ENCODE assay signal across 1 cellular context in the genomic region with DNA sequence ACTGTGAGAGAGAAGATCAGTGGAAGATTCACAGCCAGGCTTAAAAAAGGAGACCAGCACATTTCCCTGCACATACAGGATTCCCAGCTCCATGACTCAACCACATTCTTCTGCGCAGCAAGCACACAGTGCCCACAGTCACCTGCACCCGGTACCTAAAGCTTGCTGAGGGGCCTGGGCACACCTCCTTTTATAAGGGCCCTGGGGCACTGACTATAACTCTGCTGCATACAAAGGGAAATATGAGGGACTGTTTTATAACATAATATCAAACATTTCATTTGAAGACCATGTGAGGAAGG.
TF ChIP-seq lines count a peak whose summit lies in the region.

No MANE protein-coding gene starts in this region.

TF ChIP-seq in GM23338, 12 proteins besides CTCF, POLR2A, EP300 and RAD21 (continued from another document):
- TF ChIP-seq, protein P1, sequence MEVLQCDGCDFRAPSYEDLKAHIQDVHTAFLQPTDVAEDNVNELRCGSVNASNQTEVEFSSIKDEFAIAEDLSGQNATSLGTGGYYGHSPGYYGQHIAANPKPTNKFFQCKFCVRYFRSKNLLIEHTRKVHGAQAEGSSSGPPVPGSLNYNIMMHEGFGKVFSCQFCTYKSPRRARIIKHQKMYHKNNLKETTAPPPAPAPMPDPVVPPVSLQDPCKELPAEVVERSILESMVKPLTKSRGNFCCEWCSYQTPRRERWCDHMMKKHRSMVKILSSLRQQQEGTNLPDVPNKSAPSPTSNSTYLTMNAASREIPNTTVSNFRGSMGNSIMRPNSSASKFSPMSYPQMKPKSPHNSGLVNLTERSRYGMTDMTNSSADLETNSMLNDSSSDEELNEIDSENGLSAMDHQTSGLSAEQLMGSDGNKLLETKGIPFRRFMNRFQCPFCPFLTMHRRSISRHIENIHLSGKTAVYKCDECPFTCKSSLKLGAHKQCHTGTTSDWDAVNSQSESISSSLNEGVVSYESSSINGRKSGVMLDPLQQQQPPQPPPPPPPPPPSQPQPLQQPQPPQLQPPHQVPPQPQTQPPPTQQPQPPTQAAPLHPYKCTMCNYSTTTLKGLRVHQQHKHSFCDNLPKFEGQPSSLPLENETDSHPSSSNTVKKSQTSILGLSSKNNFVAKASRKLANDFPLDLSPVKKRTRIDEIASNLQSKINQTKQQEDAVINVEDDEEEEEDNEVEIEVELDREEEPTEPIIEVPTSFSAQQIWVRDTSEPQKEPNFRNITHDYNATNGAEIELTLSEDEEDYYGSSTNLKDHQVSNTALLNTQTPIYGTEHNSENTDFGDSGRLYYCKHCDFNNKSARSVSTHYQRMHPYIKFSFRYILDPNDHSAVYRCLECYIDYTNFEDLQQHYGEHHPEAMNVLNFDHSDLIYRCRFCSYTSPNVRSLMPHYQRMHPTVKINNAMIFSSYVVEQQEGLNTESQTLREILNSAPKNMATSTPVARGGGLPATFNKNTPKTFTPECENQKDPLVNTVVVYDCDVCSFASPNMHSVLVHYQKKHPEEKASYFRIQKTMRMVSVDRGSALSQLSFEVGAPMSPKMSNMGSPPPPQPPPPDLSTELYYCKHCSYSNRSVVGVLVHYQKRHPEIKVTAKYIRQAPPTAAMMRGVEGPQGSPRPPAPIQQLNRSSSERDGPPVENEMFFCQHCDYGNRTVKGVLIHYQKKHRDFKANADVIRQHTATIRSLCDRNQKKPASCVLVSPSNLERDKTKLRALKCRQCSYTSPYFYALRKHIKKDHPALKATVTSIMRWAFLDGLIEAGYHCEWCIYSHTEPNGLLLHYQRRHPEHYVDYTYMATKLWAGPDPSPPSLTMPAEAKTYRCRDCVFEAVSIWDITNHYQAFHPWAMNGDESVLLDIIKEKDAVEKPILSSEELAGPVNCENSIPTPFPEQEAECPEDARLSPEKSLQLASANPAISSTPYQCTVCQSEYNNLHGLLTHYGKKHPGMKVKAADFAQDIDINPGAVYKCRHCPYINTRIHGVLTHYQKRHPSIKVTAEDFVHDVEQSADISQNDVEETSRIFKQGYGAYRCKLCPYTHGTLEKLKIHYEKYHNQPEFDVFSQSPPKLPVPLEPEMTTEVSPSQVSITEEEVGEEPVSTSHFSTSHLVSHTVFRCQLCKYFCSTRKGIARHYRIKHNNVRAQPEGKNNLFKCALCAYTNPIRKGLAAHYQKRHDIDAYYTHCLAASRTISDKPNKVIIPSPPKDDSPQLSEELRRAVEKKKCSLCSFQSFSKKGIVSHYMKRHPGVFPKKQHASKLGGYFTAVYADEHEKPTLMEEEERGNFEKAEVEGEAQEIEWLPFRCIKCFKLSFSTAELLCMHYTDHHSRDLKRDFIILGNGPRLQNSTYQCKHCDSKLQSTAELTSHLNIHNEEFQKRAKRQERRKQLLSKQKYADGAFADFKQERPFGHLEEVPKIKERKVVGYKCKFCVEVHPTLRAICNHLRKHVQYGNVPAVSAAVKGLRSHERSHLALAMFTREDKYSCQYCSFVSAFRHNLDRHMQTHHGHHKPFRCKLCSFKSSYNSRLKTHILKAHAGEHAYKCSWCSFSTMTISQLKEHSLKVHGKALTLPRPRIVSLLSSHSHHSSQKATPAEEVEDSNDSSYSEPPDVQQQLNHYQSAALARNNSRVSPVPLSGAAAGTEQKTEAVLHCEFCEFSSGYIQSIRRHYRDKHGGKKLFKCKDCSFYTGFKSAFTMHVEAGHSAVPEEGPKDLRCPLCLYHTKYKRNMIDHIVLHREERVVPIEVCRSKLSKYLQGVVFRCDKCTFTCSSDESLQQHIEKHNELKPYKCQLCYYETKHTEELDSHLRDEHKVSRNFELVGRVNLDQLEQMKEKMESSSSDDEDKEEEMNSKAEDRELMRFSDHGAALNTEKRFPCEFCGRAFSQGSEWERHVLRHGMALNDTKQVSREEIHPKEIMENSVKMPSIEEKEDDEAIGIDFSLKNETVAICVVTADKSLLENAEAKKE (CRISPR knock-in tag; IDR thresholded peaks at IDR 0.05) = no peak
- TF ChIP-seq, protein P2, sequence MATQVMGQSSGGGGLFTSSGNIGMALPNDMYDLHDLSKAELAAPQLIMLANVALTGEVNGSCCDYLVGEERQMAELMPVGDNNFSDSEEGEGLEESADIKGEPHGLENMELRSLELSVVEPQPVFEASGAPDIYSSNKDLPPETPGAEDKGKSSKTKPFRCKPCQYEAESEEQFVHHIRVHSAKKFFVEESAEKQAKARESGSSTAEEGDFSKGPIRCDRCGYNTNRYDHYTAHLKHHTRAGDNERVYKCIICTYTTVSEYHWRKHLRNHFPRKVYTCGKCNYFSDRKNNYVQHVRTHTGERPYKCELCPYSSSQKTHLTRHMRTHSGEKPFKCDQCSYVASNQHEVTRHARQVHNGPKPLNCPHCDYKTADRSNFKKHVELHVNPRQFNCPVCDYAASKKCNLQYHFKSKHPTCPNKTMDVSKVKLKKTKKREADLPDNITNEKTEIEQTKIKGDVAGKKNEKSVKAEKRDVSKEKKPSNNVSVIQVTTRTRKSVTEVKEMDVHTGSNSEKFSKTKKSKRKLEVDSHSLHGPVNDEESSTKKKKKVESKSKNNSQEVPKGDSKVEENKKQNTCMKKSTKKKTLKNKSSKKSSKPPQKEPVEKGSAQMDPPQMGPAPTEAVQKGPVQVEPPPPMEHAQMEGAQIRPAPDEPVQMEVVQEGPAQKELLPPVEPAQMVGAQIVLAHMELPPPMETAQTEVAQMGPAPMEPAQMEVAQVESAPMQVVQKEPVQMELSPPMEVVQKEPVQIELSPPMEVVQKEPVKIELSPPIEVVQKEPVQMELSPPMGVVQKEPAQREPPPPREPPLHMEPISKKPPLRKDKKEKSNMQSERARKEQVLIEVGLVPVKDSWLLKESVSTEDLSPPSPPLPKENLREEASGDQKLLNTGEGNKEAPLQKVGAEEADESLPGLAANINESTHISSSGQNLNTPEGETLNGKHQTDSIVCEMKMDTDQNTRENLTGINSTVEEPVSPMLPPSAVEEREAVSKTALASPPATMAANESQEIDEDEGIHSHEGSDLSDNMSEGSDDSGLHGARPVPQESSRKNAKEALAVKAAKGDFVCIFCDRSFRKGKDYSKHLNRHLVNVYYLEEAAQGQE (IDR thresholded peaks at IDR 0.05; ENCODE audit: unreplicated experiment) = no peak
- no peak for TF ChIP-seq STAT1 (IDR thresholded peaks at IDR 0.05; ENCODE audit: unreplicated experiment)
